Comparison of ENCODE assay signal across 20 cellular contexts in genomic region chr5:68122439-68122906, GRCh38.
A peak's percentile ranks its signal among the peaks of the same experiment; 100 is the strongest.
DNase-seq lines count a peak whose midpoint lies in the region; ATAC-seq and FAIRE-seq lines count a peak whose summit lies in the region.
"Had no signal": no experiment of that assay in that cellular context is flagged by ENCODE, and none has a peak within 500 bp of the region (broad histone marks: within the 10 kb centered on the region; RNA-seq: fewer than 3 reads in every experiment).

No MANE protein-coding gene starts in this region.

- ATAC-seq in effector memory CD8-positive, alpha-beta T cell (replicated peaks) = peak; percentile 14
- ATAC-seq in GM21528 (IDR thresholded peaks at IDR 0.05; ENCODE audit: low FRiP score, unreplicated experiment) = no peak
- no peak for ATAC-seq in GM21737 (IDR thresholded peaks at IDR 0.05; ENCODE audit: unreplicated experiment)

- no peak for FAIRE-seq in small intestine (lab: Jason Lieb, UNC)
- FAIRE-seq: RCC 7860 had no signal

- no peak overlapping the region for H3K14ac ChIP-seq in trophoblast cell (ENCODE audit: low read length)

- no peak overlapping the region for H2BK120ac ChIP-seq in trophoblast cell (ENCODE audit: insufficient read depth, low read length, poor library complexity)

- no peaks in the 10 kb centered on the region for H3K9me3 ChIP-seq in small intestine (ENCODE audit: control insufficient read depth, low read depth)
- peaks cover 1% of the 10 kb centered on the region for H3K9me3 ChIP-seq in trophoblast cell (ENCODE audit: insufficient read depth, low read depth, low read length)
- H3K9me3 ChIP-seq: Caco-2, SK-N-SH, spleen, uterus had no signal

- no peaks in the 10 kb centered on the region for H3K79me1 ChIP-seq in trophoblast cell (ENCODE audit: low read length)

- H4K8ac ChIP-seq in trophoblast cell (ENCODE audit: low read depth, low read length) = no peak overlapping the region

- H3K36me3 ChIP-seq in small intestine (ENCODE audit: control insufficient read depth in 2 of 2, insufficient read depth in 2 of 2, low read length in 2 of 2) (no peaks in the 10 kb centered on the region), trophoblast cell (ENCODE audit: control insufficient read depth in 1 of 2, insufficient read depth in 2 of 2, low read length in 2 of 2) (no peaks in the 10 kb centered on the region)
- H3K36me3 ChIP-seq: spleen, uterus had no signal

- no peak overlapping the region for H2AFZ ChIP-seq in trophoblast cell (ENCODE audit: insufficient read depth, low read length, poor library complexity)

- H3K4ac ChIP-seq in trophoblast cell (ENCODE audit: low read depth, low read length) = no peak overlapping the region

- H3K27me3 ChIP-seq in small intestine (ENCODE audit: control insufficient read depth in 2 of 2, insufficient read depth in 2 of 2, low read length in 2 of 2) (no peaks in the 10 kb centered on the region), trophoblast cell (ENCODE audit: insufficient read depth, low read length) (no peaks in the 10 kb centered on the region)
- H3K27me3 ChIP-seq: spleen, uterus had no signal

- no peak overlapping the region for H3K27ac ChIP-seq in small intestine (ENCODE audit: low read depth in 1 of 2, low read length in 1 of 2)
- H3K27ac ChIP-seq in trophoblast cell (ENCODE audit: low read depth, low read length) = no peak overlapping the region
- H3K27ac ChIP-seq: 22Rv1, spleen, uterus had no signal

- H3K36me3 Mint-ChIP-seq in effector memory CD8-positive, alpha-beta T cell (ENCODE audit: insufficient read depth) = no peaks in the 10 kb centered on the region
- H3K36me3 Mint-ChIP-seq: immature natural killer cell had no signal

- H4K91ac ChIP-seq in trophoblast cell (ENCODE audit: low read depth, low read length) = no peak overlapping the region

- no peak overlapping the region for H3K18ac ChIP-seq in trophoblast cell (ENCODE audit: low read length)

- H3K23ac ChIP-seq in trophoblast cell (ENCODE audit: low read length) = no peak overlapping the region

- H4K12ac ChIP-seq in trophoblast cell (ENCODE audit: low read depth, low read length) = no peak overlapping the region

- no peak overlapping the region for H3K27ac Mint-ChIP-seq in effector memory CD8-positive, alpha-beta T cell
- H3K27ac Mint-ChIP-seq: activated B cell treated with CpG ODN at 0.5 μM for 24 hours, immature natural killer cell had no signal

- no peak overlapping the region for H2BK12ac ChIP-seq in trophoblast cell (ENCODE audit: low read length)

- H3K79me2 ChIP-seq in trophoblast cell (ENCODE audit: control insufficient read depth, insufficient read depth, low read length, poor library complexity) = no peaks in the 10 kb centered on the region

- H3K4me3 ChIP-seq in small intestine (ENCODE audit: low read depth in 1 of 2, low read length in 2 of 2) (no peak overlapping the region), trophoblast cell (ENCODE audit: low read depth, low read length) (no peak overlapping the region)
- H3K4me3 ChIP-seq: spleen, uterus had no signal

- H3K9me3 Mint-ChIP-seq in effector memory CD8-positive, alpha-beta T cell = no peaks in the 10 kb centered on the region
- H3K9me3 Mint-ChIP-seq: activated B cell treated with CpG ODN at 0.5 μM for 24 hours, immature natural killer cell had no signal

- no peak overlapping the region for H3K9ac ChIP-seq in trophoblast cell (ENCODE audit: low read length)
- H3K9ac ChIP-seq: SK-N-SH had no signal

- WGBS in small intestine, 3 donors = 8 to 64% (median 38%) methylated on average over 4 of the region's 4 CpGs
- no CpG with 5 or more reads among the region's 4 CpGs for WGBS in trophoblast cell (ENCODE audit: extremely low coverage, insufficient coverage, insufficient read length)

- no peak overlapping the region for H3K4me3 Mint-ChIP-seq in effector memory CD8-positive, alpha-beta T cell
- H3K4me3 Mint-ChIP-seq: activated B cell treated with CpG ODN at 0.5 μM for 24 hours, immature natural killer cell had no signal

- no peak overlapping the region for H2AK5ac ChIP-seq in trophoblast cell (ENCODE audit: low read length)

- peaks cover 5 to 12% of the 10 kb centered on the region in 2 donors for H3K4me1 Mint-ChIP-seq in effector memory CD8-positive, alpha-beta T cell (ENCODE audit: low read depth in 2 of 2)
- H3K4me1 Mint-ChIP-seq: activated B cell treated with CpG ODN at 0.5 μM for 24 hours had no signal

- peaks cover 0 to 15% of the 10 kb centered on the region in 2 donors for H3K27me3 Mint-ChIP-seq in effector memory CD8-positive, alpha-beta T cell

- H3K4me2 ChIP-seq in trophoblast cell (ENCODE audit: low read length) = no peak overlapping the region
- H3K4me2 ChIP-seq: SK-N-SH had no signal

- DNase-seq in NCI-H1417 (lab: John Stamatoyannopoulos, UW) (peak in 2 of 3 experiments; percentile 22 to 54), NCI-H1417 treated with DMSO at 0.1 percent for 48 hours (lab: John Stamatoyannopoulos, UW) (no peak), NCI-H2107 (lab: John Stamatoyannopoulos, UW) (peak; percentile 1), small intestine (peak; percentile 75), trophoblast cell (no peak)
- DNase-seq in effector memory CD8-positive, alpha-beta T cell = peak in 1 of 3 experiments; percentile 1
- DNase-seq: activated B cell treated with CpG ODN at 0.5 μM for 24 hours; Caco-2; NCI-H1436; NCI-H2227 treated with DMSO at 0.1 percent for 48 hours; NK-92 treated with Interleukin-12 subunit alpha and Interleukin-12 subunit beta, amount 100 ng/mL, for 24 hours; SK-N-SH; spleen; stimulated activated CD4-positive, alpha-beta T cell treated with anti-CD3 and anti-CD28 coated beads, Interleukin-4, amount 100 ng/mL, for 24 hours; uterus had no signal

- no peaks in the 10 kb centered on the region for H3K4me1 ChIP-seq in small intestine (ENCODE audit: control insufficient read depth in 2 of 2, insufficient read depth in 1 of 2, low read depth in 1 of 2, low read length in 1 of 2)
- H3K4me1 ChIP-seq in trophoblast cell (ENCODE audit: control insufficient read depth in 1 of 2, insufficient read depth in 2 of 2, low read length in 2 of 2) = no peaks in the 10 kb centered on the region
- H3K4me1 ChIP-seq: Caco-2, spleen, uterus had no signal

- no peak overlapping the region for H2BK5ac ChIP-seq in trophoblast cell (ENCODE audit: low read depth, low read length, poor library complexity)

Comparison
In these comparisons a context has a peak if more than half of its experiments do, and no peak if none do; other contexts are left out.
1. DNase-seq: peak in NCI-H1417 (2 of 3), NCI-H2107 (single experiment) and small intestine (single experiment); none in NCI-H1417 treated with DMSO at 0.1 percent for 48 hours (single experiment) and trophoblast cell (0 of 2).